Comparison of ENCODE assay signal across 15 cellular contexts in genomic region chr14:56180754-56181542, GRCh38.
"Had no signal": no experiment of that assay in that cellular context is flagged by ENCODE, and none has a peak within 500 bp of the region (broad histone marks: within the 10 kb centered on the region; RNA-seq: fewer than 3 reads in every experiment).

No MANE protein-coding gene starts in this region.

- H3K27ac Mint-ChIP-seq: activated CD4-positive, alpha-beta T cell treated with anti-CD3 and anti-CD28 coated beads for 36 hours; activated CD8-positive, alpha-beta T cell treated with anti-CD3 and anti-CD28 coated beads for 36 hours; natural killer cell had no signal

- H3K27me3 Mint-ChIP-seq: activated CD4-positive, alpha-beta T cell treated with anti-CD3 and anti-CD28 coated beads for 36 hours; activated CD8-positive, alpha-beta T cell treated with anti-CD3 and anti-CD28 coated beads for 36 hours had no signal

- H3K36me3 Mint-ChIP-seq: natural killer cell had no signal

- H3K4me1 Mint-ChIP-seq: activated CD4-positive, alpha-beta T cell treated with anti-CD3 and anti-CD28 coated beads for 36 hours had no signal

- H3K9me3 ChIP-seq: gastrocnemius medialis, left lung, mucosa of descending colon, sigmoid colon, thyroid gland, uterus had no signal

- H3K9me3 Mint-ChIP-seq: activated CD8-positive, alpha-beta T cell treated with anti-CD3 and anti-CD28 coated beads for 36 hours; natural killer cell had no signal

- H3K36me3 ChIP-seq: cardiac muscle cell, gastrocnemius medialis, left lung, thyroid gland, uterus had no signal

- DNase-seq: activated CD4-positive, alpha-beta T cell treated with anti-CD3 and anti-CD28 coated beads for 36 hours; activated CD8-positive, alpha-beta memory T cell treated with anti-CD3 and anti-CD28 coated beads, Interleukin-2, amount 50 U/mL, for 4 hours; activated CD8-positive, alpha-beta T cell treated with anti-CD3 and anti-CD28 coated beads for 36 hours; gastrocnemius medialis; left lung; natural killer cell; occipital lobe; sigmoid colon; stimulated activated CD4-positive, alpha-beta T cell treated with anti-CD3 and anti-CD28 coated beads, Interleukin-2, amount 100 ng/mL, for 48 hours; stimulated activated CD8-positive, alpha-beta memory T cell treated with anti-CD3 and anti-CD28 coated beads, Interleukin-4, amount 100 ng/mL, for 48 hours; T-helper 9 cell; uterus had no signal

- ATAC-seq: activated CD4-positive, alpha-beta T cell treated with anti-CD3 and anti-CD28 coated beads for 36 hours; activated CD8-positive, alpha-beta T cell treated with anti-CD3 and anti-CD28 coated beads for 36 hours; gastrocnemius medialis; natural killer cell had no signal

- H3K4me1 ChIP-seq: gastrocnemius medialis, uterus had no signal

- H3K4me3 ChIP-seq: cardiac muscle cell, gastrocnemius medialis, left lung, mucosa of descending colon, sigmoid colon, thyroid gland, uterus had no signal

- H3K27ac ChIP-seq: cardiac muscle cell, left lung, sigmoid colon, thyroid gland had no signal

- H3K27me3 ChIP-seq: cardiac muscle cell, gastrocnemius medialis, left lung, sigmoid colon, thyroid gland, uterus had no signal

- H3K4me3 Mint-ChIP-seq: activated CD4-positive, alpha-beta T cell treated with anti-CD3 and anti-CD28 coated beads for 36 hours; activated CD8-positive, alpha-beta T cell treated with anti-CD3 and anti-CD28 coated beads for 36 hours; natural killer cell had no signal
